ENCODE assay signal across 1 cellular context in the genomic region with DNA sequence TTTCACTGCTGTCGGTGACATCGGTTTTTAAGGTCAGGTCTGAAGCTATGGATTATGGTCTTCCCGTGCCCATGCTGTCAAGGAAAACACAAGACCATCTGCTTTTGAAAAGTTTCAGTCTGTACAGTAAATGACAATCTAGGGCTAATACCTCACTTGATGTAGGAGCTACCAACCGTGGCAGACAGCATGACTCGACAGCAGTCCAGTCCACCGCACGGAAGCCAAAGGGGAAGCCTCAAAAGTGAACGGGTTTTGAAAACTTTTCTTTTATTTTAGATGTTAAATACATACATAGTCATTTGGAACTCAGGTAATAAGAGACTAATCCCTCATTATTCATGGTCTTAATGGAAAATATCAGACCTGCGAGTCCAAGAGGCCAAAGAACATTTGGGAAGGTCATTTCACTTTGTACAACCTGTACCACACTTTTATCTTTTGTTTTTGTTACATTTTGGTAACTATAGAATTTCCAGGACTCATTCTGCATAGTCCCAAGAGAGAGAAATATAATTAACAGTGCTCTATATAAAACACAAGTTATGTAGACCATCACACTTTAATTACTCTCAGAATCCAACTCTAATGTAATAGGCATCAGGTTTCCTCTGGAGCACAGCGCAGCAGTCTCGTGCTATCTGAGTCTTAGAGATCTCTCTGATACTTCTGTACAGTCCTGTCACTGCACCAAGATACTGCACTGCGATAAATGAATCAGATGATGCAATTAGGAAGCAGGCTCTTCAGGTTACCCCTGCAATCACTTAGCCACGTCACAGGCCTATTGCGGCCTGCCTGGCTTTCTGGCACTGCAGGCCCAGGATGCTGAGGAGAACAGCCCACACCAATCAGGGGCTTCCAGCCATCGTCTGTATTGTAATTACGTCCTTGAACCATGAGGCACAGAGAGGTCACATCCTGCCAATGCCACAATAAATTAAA.
TF ChIP-seq lines count a peak whose summit lies in the region.

No MANE protein-coding gene starts in this region.

TF ChIP-seq in HEK293, 187 proteins besides CTCF, POLR2A, EP300 and RAD21 (continued from another document):
- TF ChIP-seq, protein P1, sequence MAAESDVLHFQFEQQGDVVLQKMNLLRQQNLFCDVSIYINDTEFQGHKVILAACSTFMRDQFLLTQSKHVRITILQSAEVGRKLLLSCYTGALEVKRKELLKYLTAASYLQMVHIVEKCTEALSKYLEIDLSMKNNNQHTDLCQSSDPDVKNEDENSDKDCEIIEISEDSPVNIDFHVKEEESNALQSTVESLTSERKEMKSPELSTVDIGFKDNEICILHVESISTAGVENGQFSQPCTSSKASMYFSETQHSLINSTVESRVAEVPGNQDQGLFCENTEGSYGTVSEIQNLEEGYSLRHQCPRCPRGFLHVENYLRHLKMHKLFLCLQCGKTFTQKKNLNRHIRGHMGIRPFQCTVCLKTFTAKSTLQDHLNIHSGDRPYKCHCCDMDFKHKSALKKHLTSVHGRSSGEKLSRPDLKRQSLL (tag by site-specific recombination; IDR thresholded peaks at IDR 0.05) = no peak
- TF ChIP-seq, protein P2, sequence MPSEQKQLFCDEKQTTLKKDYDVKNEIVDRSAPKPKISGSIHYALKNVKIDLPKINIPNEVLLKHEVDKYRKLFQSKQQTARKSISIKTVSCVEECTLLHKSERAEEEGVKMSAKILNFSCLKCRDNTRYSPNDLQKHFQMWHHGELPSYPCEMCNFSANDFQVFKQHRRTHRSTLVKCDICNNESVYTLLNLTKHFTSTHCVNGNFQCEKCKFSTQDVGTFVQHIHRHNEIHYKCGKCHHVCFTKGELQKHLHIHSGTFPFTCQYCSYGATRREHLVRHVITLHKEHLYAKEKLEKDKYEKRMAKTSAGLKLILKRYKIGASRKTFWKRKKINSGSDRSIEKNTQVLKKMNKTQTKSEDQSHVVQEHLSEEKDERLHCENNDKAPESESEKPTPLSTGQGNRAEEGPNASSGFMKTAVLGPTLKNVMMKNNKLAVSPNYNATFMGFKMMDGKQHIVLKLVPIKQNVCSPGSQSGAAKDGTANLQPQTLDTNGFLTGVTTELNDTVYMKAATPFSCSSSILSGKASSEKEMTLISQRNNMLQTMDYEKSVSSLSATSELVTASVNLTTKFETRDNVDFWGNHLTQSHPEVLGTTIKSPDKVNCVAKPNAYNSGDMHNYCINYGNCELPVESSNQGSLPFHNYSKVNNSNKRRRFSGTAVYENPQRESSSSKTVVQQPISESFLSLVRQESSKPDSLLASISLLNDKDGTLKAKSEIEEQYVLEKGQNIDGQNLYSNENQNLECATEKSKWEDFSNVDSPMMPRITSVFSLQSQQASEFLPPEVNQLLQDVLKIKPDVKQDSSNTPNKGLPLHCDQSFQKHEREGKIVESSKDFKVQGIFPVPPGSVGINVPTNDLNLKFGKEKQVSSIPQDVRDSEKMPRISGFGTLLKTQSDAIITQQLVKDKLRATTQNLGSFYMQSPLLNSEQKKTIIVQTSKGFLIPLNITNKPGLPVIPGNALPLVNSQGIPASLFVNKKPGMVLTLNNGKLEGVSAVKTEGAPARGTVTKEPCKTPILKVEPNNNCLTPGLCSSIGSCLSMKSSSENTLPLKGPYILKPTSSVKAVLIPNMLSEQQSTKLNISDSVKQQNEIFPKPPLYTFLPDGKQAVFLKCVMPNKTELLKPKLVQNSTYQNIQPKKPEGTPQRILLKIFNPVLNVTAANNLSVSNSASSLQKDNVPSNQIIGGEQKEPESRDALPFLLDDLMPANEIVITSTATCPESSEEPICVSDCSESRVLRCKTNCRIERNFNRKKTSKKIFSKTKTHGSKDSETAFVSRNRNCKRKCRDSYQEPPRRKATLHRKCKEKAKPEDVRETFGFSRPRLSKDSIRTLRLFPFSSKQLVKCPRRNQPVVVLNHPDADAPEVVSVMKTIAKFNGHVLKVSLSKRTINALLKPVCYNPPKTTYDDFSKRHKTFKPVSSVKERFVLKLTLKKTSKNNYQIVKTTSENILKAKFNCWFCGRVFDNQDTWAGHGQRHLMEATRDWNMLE (tag by site-specific recombination; conservative IDR thresholded peaks at IDR 0.05; ENCODE audit: low read depth) = no peak
- TF ChIP-seq, protein P3, sequence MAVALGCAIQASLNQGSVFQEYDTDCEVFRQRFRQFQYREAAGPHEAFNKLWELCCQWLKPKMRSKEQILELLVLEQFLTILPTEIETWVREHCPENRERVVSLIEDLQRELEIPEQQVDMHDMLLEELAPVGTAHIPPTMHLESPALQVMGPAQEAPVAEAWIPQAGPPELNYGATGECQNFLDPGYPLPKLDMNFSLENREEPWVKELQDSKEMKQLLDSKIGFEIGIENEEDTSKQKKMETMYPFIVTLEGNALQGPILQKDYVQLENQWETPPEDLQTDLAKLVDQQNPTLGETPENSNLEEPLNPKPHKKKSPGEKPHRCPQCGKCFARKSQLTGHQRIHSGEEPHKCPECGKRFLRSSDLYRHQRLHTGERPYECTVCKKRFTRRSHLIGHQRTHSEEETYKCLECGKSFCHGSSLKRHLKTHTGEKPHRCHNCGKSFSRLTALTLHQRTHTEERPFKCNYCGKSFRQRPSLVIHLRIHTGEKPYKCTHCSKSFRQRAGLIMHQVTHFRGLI (tag by site-specific recombination; IDR thresholded peaks at IDR 0.05) = no peak
- TF ChIP-seq ZNF324 (tag by site-specific recombination; IDR thresholded peaks at IDR 0.05) = no peak
- TF ChIP-seq ZNF48 (tag by site-specific recombination; IDR thresholded peaks at IDR 0.05) = no peak
- no peak for TF ChIP-seq SALL2 (tag by site-specific recombination; IDR thresholded peaks at IDR 0.05; ENCODE audit: borderline replicate concordance)
- TF ChIP-seq ZNF529 (tag by site-specific recombination; IDR thresholded peaks at IDR 0.05; ENCODE audit: insufficient replicate concordance) = no peak
- TF ChIP-seq ZNF555 (tag by site-specific recombination; conservative IDR thresholded peaks at IDR 0.05) = no peak
- no peak for TF ChIP-seq ZNF473 (tag by site-specific recombination; IDR thresholded peaks at IDR 0.05)
- TF ChIP-seq ZSCAN23 (tag by site-specific recombination; IDR thresholded peaks at IDR 0.05) = no peak
- no peak for TF ChIP-seq ZNF184 (tag by site-specific recombination; IDR thresholded peaks at IDR 0.05)
- TF ChIP-seq, protein P4, sequence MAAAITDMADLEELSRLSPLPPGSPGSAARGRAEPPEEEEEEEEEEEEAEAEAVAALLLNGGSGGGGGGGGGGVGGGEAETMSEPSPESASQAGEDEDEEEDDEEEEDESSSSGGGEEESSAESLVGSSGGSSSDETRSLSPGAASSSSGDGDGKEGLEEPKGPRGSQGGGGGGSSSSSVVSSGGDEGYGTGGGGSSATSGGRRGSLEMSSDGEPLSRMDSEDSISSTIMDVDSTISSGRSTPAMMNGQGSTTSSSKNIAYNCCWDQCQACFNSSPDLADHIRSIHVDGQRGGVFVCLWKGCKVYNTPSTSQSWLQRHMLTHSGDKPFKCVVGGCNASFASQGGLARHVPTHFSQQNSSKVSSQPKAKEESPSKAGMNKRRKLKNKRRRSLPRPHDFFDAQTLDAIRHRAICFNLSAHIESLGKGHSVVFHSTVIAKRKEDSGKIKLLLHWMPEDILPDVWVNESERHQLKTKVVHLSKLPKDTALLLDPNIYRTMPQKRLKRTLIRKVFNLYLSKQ (tag by site-specific recombination; IDR thresholded peaks at IDR 0.05; ENCODE audit: borderline replicate concordance) = no peak
- TF ChIP-seq BCL11B (tag by site-specific recombination; IDR thresholded peaks at IDR 0.05; ENCODE audit: low read depth) = no peak
- TF ChIP-seq ZNF121 (tag by site-specific recombination; IDR thresholded peaks at IDR 0.05) = no peak
